ENCODE assay signal across 22 cellular contexts in the genomic region with DNA sequence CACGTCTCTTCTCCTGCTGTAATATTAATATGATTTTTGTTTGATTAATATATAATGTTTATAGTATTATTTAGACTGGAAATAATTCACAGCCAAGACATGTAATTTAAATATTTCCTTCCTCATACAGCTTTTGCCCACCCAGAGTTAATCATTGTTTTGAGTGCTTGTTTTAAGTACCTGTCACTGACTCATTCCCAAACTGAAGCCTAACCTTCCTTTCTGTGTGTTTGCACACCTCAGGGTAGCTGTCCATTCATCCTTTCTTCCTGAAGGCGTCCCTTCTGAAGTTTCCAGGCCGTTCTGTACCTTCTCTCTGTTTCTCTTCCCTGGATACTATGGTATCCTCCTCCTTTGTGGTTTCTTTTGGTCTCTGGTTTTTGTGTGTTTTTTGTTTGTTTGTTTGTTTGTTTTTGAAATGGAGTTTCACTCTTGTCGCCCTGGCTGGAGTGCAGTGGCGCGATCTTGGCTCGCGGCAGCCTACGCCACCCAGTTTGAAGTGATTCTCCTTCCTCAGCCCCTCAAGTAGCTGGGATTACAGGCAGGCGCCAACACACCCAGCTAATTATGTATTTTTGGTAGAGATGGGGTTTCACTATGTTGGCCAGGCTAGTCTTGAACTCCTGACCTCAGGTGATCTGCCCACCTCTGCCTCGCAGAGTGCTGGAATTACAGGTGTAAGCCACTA. TPM values are rescaled to one million over a fixed set of nuclear protein-coding genes. Genes with fewer than 3 reads are reported as not detected.
A peak's percentile ranks its signal among the peaks of the same experiment; 100 is the strongest.
DNase-seq lines count a peak whose midpoint lies in the region; ATAC-seq and TF ChIP-seq lines count a peak whose summit lies in the region.
"Had no signal": no experiment of that assay in that cellular context is flagged by ENCODE, and none has a peak within 500 bp of the region (broad histone marks: within the 10 kb centered on the region; RNA-seq: fewer than 3 reads in every experiment).

No MANE protein-coding gene starts in this region.

- H3K36me3 Mint-ChIP-seq in GM23338 (ENCODE audit: low read depth), result no peaks in the 10 kb centered on the region
- H3K36me3 Mint-ChIP-seq: activated naive CD4-positive, alpha-beta T cell treated with anti-CD3 and anti-CD28 coated beads, Interleukin-2, amount 50 U/mL, for 72 hours had no signal

- H3K4me3 ChIP-seq in GM23338, result no peak overlapping the region
- H3K4me3 ChIP-seq in OCI-LY3 (ENCODE audit: low read length), result no peak overlapping the region
- H3K4me3 ChIP-seq in lung, result no peak overlapping the region
- H3K4me3 ChIP-seq: MG63, Peyer's patch, sigmoid colon had no signal

- H3K4me2 ChIP-seq in GM23338 (no peak overlapping the region), OCI-LY3 (ENCODE audit: low read length) (peak overlapping the region; percentile 27; the same call in 1 of the 2 replicates)
- H3K4me2 ChIP-seq: SK-N-SH had no signal

- no peaks in the 10 kb centered on the region for H3K9me2 ChIP-seq in GM23338 (ENCODE audit: insufficient read depth)
- H3K9me2 ChIP-seq: SK-N-SH had no signal

- H3K27ac ChIP-seq in GM23338 (ENCODE audit: low read depth) (peak overlapping the region; percentile 72; the same call in 1 of the 2 replicates), OCI-LY3 (ENCODE audit: low read length) (no peak overlapping the region), lung (ENCODE audit: low read depth in 1 of 2, low read length in 1 of 2) (peak overlapping the region in 1 of 2 donors; percentile 67)
- H3K27ac ChIP-seq: HL-60, Peyer's patch, sigmoid colon had no signal

- peaks cover 14% of the 10 kb centered on the region for H3K4me1 ChIP-seq in GM23338 (ENCODE audit: insufficient read depth)
- H3K4me1 ChIP-seq in OCI-LY3 (ENCODE audit: low read length), result peaks cover 7% of the 10 kb centered on the region
- peaks cover 6 to 33% of the 10 kb centered on the region in 2 donors for H3K4me1 ChIP-seq in lung (ENCODE audit: control insufficient read depth in 2 of 2, insufficient read depth in 2 of 2, low read length in 2 of 2)
- H3K4me1 ChIP-seq: Peyer's patch had no signal

- no peaks in the 10 kb centered on the region for H3F3A ChIP-seq in GM23338 (replicated peaks; ENCODE audit: low read depth)

- H3K79me2 ChIP-seq in GM23338 (replicated peaks; ENCODE audit: insufficient read depth) (peaks cover 97% of the 10 kb centered on the region), OCI-LY3 (ENCODE audit: low read length) (no peaks in the 10 kb centered on the region)

- H3K9ac ChIP-seq in OCI-LY3 (ENCODE audit: low read length), result no peak overlapping the region
- H3K9ac ChIP-seq: SK-N-SH had no signal

- H3K27me3 ChIP-seq in GM23338 (ENCODE audit: insufficient read depth) (no peaks in the 10 kb centered on the region), OCI-LY3 (ENCODE audit: low read depth, low read length) (no peaks in the 10 kb centered on the region), lung (ENCODE audit: control insufficient read depth, insufficient read depth) (no peaks in the 10 kb centered on the region)
- H3K27me3 ChIP-seq: MG63, Peyer's patch, sigmoid colon had no signal

- 64 to 74% methylated on average over 11 of the region's 11 CpGs for WGBS in lung, 2 donors

- H4K20me1 ChIP-seq in GM23338 (replicated peaks; ENCODE audit: insufficient read depth) (peaks cover 32% of the 10 kb centered on the region), OCI-LY3 (ENCODE audit: insufficient read depth, low read length) (no peaks in the 10 kb centered on the region)

- no peaks in the 10 kb centered on the region for H3K9me3 Mint-ChIP-seq in GM23338
- H3K9me3 Mint-ChIP-seq: activated naive CD4-positive, alpha-beta T cell treated with anti-CD3 and anti-CD28 coated beads, Interleukin-2, amount 50 U/mL, for 72 hours; effector memory CD8-positive, alpha-beta T cell had no signal

- no peak overlapping the region for H2AFZ ChIP-seq in GM23338
- no peak overlapping the region for H2AFZ ChIP-seq in OCI-LY3 (ENCODE audit: low read depth, low read length)

- DNase-seq in GM23338 (ENCODE audit: low spot score) (no peak), lung (ENCODE audit: low spot score) (no peak), pons (ENCODE audit: low spot score) (no peak)
- DNase-seq in activated CD4-positive, alpha-beta T cell treated with anti-CD3 and anti-CD28 coated beads for 48 hours, result no peak
- DNase-seq: COR-L47; effector memory CD8-positive, alpha-beta T cell; immature natural killer cell; IMR-90; MG63; NCI-H1436 treated with DMSO at 0.1 percent for 48 hours; NCI-H82; Peyer's patch; sigmoid colon; SK-N-SH; stimulated activated naive CD4-positive, alpha-beta T cell; T1000 had no signal

- H3K9me3 ChIP-seq in OCI-LY3 (ENCODE audit: insufficient read depth, low read length), result no peaks in the 10 kb centered on the region
- H3K9me3 ChIP-seq in lung (ENCODE audit: control insufficient read depth in 2 of 2, insufficient read depth in 1 of 2, low read length in 1 of 2), result no peaks in the 10 kb centered on the region
- H3K9me3 ChIP-seq: MG63, Peyer's patch, sigmoid colon, SK-N-SH had no signal

- TF ChIP-seq CTCF in GM23338 (conservative IDR thresholded peaks at IDR 0.05; ENCODE audit: low read depth in 2 of 2) (no peak), OCI-LY3 (IDR thresholded peaks at IDR 0.05; ENCODE audit: low read depth, low read length) (no peak), lung (IDR thresholded peaks at IDR 0.05; ENCODE audit: control extremely low read depth, extremely low read depth) (no peak)

- H3K27me3 Mint-ChIP-seq in GM23338 (ENCODE audit: insufficient read depth, low read depth, poor library complexity), result no peaks in the 10 kb centered on the region

- no peaks in the 10 kb centered on the region for H3K36me3 ChIP-seq in GM23338 (ENCODE audit: insufficient read depth)
- H3K36me3 ChIP-seq in OCI-LY3 (replicated peaks; ENCODE audit: low read depth, low read length), result no peaks in the 10 kb centered on the region
- no peaks in the 10 kb centered on the region for H3K36me3 ChIP-seq in lung (ENCODE audit: control insufficient read depth in 2 of 2, insufficient read depth in 2 of 2, low read length in 2 of 2)
- H3K36me3 ChIP-seq: Peyer's patch, sigmoid colon had no signal

- peak overlapping the region; percentile 48; the same call in 1 of the 2 replicates for H3K27ac Mint-ChIP-seq in GM23338
- H3K27ac Mint-ChIP-seq: activated naive CD4-positive, alpha-beta T cell treated with anti-CD3 and anti-CD28 coated beads, Interleukin-2, amount 50 U/mL, for 72 hours; effector memory CD8-positive, alpha-beta T cell had no signal

- ATAC-seq in GM18870 (IDR thresholded peaks at IDR 0.05; ENCODE audit: unreplicated experiment), result peak; percentile 81
- ATAC-seq in GM23338, result no peak
- ATAC-seq in lung (ENCODE audit: insufficient read depth, low FRiP score), result peak; percentile 15
- ATAC-seq in GM21786 (IDR thresholded peaks at IDR 0.05; ENCODE audit: unreplicated experiment), result no peak
- no peak for ATAC-seq in HG02884 (IDR thresholded peaks at IDR 0.05; ENCODE audit: unreplicated experiment)
- ATAC-seq: activated naive CD4-positive, alpha-beta T cell treated with anti-CD3 and anti-CD28 coated beads, Interleukin-2, amount 50 U/mL, for 72 hours; effector memory CD8-positive, alpha-beta T cell had no signal

- no peak overlapping the region for H3K4me3 Mint-ChIP-seq in GM23338
- H3K4me3 Mint-ChIP-seq: effector memory CD8-positive, alpha-beta T cell; immature natural killer cell had no signal

- peaks cover 18% of the 10 kb centered on the region for H3K4me1 Mint-ChIP-seq in GM23338
- H3K4me1 Mint-ChIP-seq: immature natural killer cell had no signal

TF ChIP-seq in GM23338, 12 proteins besides CTCF, POLR2A, EP300 and RAD21 (continues in another document):
- no peak for TF ChIP-seq NANOG (IDR thresholded peaks at IDR 0.05; ENCODE audit: borderline replicate concordance)
- no peak for TF ChIP-seq EZH2 (IDR thresholded peaks at IDR 0.05; ENCODE audit: low read depth, unreplicated experiment)

RNA-seq across cellular contexts. Expression of gene KANK1, which starts 22.6 kb away (rescaled TPM):
- 44.8 and 53.6 TPM in 2 replicates for total RNA-seq in GM23338 (2014; rRNA removed; shearing (Covaris generic))
- polyA plus RNA-seq in GM23338 (2016; fragmentation: Nextera tagmentation; extraction: Ambion mirVana), result 22.2 and 23.8 TPM in 2 replicates
- total RNA-seq in lung, result 10 to 100 TPM; 30.2 to 30.3 TPM
- 10 to 100 TPM; 15.8 to 23.7 TPM for polyA plus RNA-seq in lung

Comparison
In these comparisons a context has a peak if more than half of its experiments do, and no peak if none do; other contexts are left out.
1. ATAC-seq: peak in GM18870 (single experiment) and lung (single experiment); none in GM23338 (single experiment), GM21786 (single experiment) and HG02884 (single experiment).